ENCODE assay signal across 27 cellular contexts in the genomic region with DNA sequence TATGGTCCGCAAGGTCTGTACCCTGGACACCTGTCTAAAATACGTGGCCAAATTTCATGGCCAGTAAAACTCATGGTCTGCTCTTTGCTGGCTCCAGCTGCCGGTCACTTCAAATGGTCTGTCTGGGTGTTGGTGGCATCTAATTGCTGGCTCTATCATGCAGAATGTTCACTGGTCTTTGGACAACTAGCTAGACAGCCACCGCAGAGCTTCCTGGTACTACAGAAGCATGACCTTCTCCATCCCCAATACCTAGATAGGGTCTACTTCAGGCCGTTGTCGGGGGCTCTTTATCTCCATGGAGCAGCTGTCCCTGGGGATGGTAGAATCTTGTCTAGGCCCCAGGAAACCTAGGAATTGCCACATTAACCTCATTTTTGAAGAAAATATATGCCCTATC.
A peak's percentile ranks its signal among the peaks of the same experiment; 100 is the strongest.
DNase-seq lines count a peak whose midpoint lies in the region; ATAC-seq and TF ChIP-seq lines count a peak whose summit lies in the region.
"Had no signal": no experiment of that assay in that cellular context is flagged by ENCODE, and none has a peak within 500 bp of the region (broad histone marks: within the 10 kb centered on the region; RNA-seq: fewer than 3 reads in every experiment).

No MANE protein-coding gene starts in this region.

- no peaks in the 10 kb centered on the region for H3K9me3 ChIP-seq in muscle layer of colon (ENCODE audit: low read length)
- H3K9me3 ChIP-seq: A549; BLaER1 treated with 17β-estradiol and CSF1 and Interleukin-3, amounts not matched to agents 10 nM and 100 nM; Caco-2; SJCRH30 had no signal

- no peaks in the 10 kb centered on the region for H3K9me3 Mint-ChIP-seq in endothelial cell (ENCODE audit: unreplicated experiment)
- H3K9me3 Mint-ChIP-seq: CD8-positive, alpha-beta T cell had no signal

- H3K4me1 ChIP-seq in muscle layer of colon (ENCODE audit: insufficient read depth, low read length): peaks cover 22% of the 10 kb centered on the region
- peaks cover 10% of the 10 kb centered on the region for H3K4me1 ChIP-seq in rectal smooth muscle tissue (ENCODE audit: control insufficient read depth, insufficient read depth, low read length)

- no peak overlapping the region for H3K9ac ChIP-seq in muscle layer of colon (ENCODE audit: low read length)
- no peak overlapping the region for H3K9ac ChIP-seq in rectal smooth muscle tissue (ENCODE audit: low read length)
- H3K9ac ChIP-seq: BLaER1 treated with 17β-estradiol and CSF1 and Interleukin-3, amounts not matched to agents 10 nM and 100 nM had no signal

- H3K36me3 ChIP-seq in muscle layer of colon (ENCODE audit: insufficient read depth, low read length) (no peaks in the 10 kb centered on the region), rectal smooth muscle tissue (ENCODE audit: control insufficient read depth, insufficient read depth, low read length) (no peaks in the 10 kb centered on the region)
- H3K36me3 ChIP-seq: BLaER1 treated with 17β-estradiol and CSF1 and Interleukin-3, amounts not matched to agents 10 nM and 100 nM; SJCRH30 had no signal

- H3K27ac ChIP-seq in muscle layer of colon (ENCODE audit: low read depth, low read length) (peak overlapping the region; percentile 35), rectal smooth muscle tissue (ENCODE audit: low read depth, low read length) (peak overlapping the region; percentile 68)
- H3K27ac ChIP-seq: A549; BLaER1 treated with 17β-estradiol and CSF1 and Interleukin-3, amounts not matched to agents 10 nM and 100 nM; HL-60; PC-9; SJCRH30 had no signal

- H3K36me3 Mint-ChIP-seq in endothelial cell (ENCODE audit: low read depth, unreplicated experiment): no peaks in the 10 kb centered on the region
- H3K36me3 Mint-ChIP-seq: CD8-positive, alpha-beta T cell had no signal

- TF ChIP-seq CTCF in endothelial cell (IDR thresholded peaks at IDR 0.05; ENCODE audit: unreplicated experiment): no peak

- peak overlapping the region; percentile 54 for H3K27ac Mint-ChIP-seq in endothelial cell (ENCODE audit: unreplicated experiment)
- H3K27ac Mint-ChIP-seq: CD8-positive, alpha-beta T cell had no signal

- H3K27me3 Mint-ChIP-seq in endothelial cell (ENCODE audit: unreplicated experiment): peaks cover 2% of the 10 kb centered on the region

- H3K4me1 Mint-ChIP-seq in endothelial cell (ENCODE audit: unreplicated experiment): peaks cover 12% of the 10 kb centered on the region

- H3K4me3 ChIP-seq in muscle layer of colon (ENCODE audit: low read depth in 1 of 2, low read length in 2 of 2): no peak overlapping the region
- H3K4me3 ChIP-seq in rectal smooth muscle tissue (ENCODE audit: low read length): no peak overlapping the region
- H3K4me3 ChIP-seq: A549; BLaER1 treated with 17β-estradiol and CSF1 and Interleukin-3, amounts not matched to agents 10 nM and 100 nM; PC-9; SJCRH30 had no signal

- H3K4me3 Mint-ChIP-seq in endothelial cell (ENCODE audit: unreplicated experiment): no peak overlapping the region
- H3K4me3 Mint-ChIP-seq: CD8-positive, alpha-beta T cell had no signal

- no peak for DNase-seq in endothelial cell (ENCODE audit: low spot score)
- DNase-seq: AML-193; Caco-2; CD8-positive, alpha-beta T cell; DMS79; EL; GF-D8; GOT3; HCEC 1CT; NCI-H1048; NCI-H1694; NCI-H2029 treated with DMSO at 0.1 percent for 48 hours; NCI-H2227 treated with DMSO at 0.1 percent for 48 hours; NCI-H526 treated with DMSO at 0.1 percent for 48 hours; PC-9; SJCRH30 had no signal

- no peaks in the 10 kb centered on the region for H3K27me3 ChIP-seq in muscle layer of colon (ENCODE audit: control insufficient read depth in 1 of 2, insufficient read depth in 2 of 2, low read length in 2 of 2)
- no peaks in the 10 kb centered on the region for H3K27me3 ChIP-seq in rectal smooth muscle tissue (ENCODE audit: control insufficient read depth, insufficient read depth, low read length)
- H3K27me3 ChIP-seq: BLaER1 treated with 17β-estradiol and CSF1 and Interleukin-3, amounts not matched to agents 10 nM and 100 nM; SJCRH30 had no signal

- ATAC-seq in GM21786 (IDR thresholded peaks at IDR 0.05; ENCODE audit: unreplicated experiment): no peak
- ATAC-seq in GM21529 (IDR thresholded peaks at IDR 0.05; ENCODE audit: unreplicated experiment): no peak
- ATAC-seq in HG03159 (IDR thresholded peaks at IDR 0.05; ENCODE audit: unreplicated experiment): no peak
- no peak for ATAC-seq in GM19397 (IDR thresholded peaks at IDR 0.05; ENCODE audit: unreplicated experiment)
- ATAC-seq: A549; CD8-positive, alpha-beta T cell; Right ventricle myocardium inferior; SK-N-SH treated with all-trans-retinoic acid at 6 μM for 48 hours had no signal
